In genomic region chr1:227885135-227885647, GRCh38 we compare ENCODE assay signal across 2 cellular contexts.
TF ChIP-seq lines count a peak whose summit lies in the region.

No MANE protein-coding gene starts in this region.

TF ChIP-seq in SK-N-SH, 30 proteins besides CTCF, POLR2A, EP300 and RAD21 (continued from another document):
- TF ChIP-seq FOSL2 (IDR thresholded peaks at IDR 0.05; ENCODE audit: borderline replicate concordance, low read depth): no peak
- TF ChIP-seq RFX5 (IDR thresholded peaks at IDR 0.05; ENCODE audit: low read length): no peak

TF ChIP-seq in SK-N-SH treated with all-trans-retinoic acid at 6 μM for 48 hours, 23 proteins besides CTCF, POLR2A, EP300 and RAD21 (continued from another document):
- TF ChIP-seq TSHZ2 (CRISPR knock-in tag; IDR thresholded peaks at IDR 0.05) (no peak), PPARA (CRISPR knock-in tag; IDR thresholded peaks at IDR 0.05; ENCODE audit: borderline replicate concordance) (no peak)
